21 cellular contexts compared by ENCODE assay signal in the genomic region with DNA sequence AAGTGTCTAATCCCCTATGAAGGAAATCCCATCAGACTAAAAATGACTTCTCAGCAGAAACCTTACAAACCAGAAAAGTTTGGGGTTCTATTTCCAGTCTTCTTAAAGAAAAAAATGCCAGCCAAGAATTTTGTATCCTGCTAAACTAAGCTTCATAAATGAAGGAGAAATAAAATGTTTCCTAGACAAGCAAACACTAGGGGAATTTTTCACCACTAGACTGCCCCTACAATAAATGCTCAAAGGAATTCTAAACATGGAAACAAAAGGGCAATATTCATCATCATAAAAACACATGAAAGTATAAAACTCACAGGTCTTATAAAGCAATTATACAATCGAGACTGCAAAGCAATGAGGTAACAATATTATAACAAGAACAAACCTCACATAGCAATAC.
DNase-seq lines count a peak whose midpoint lies in the region; ATAC-seq, FAIRE-seq and TF ChIP-seq lines count a peak whose summit lies in the region.
"Had no signal": no experiment of that assay in that cellular context is flagged by ENCODE, and none has a peak within 500 bp of the region (broad histone marks: within the 10 kb centered on the region; RNA-seq: fewer than 3 reads in every experiment).

No MANE protein-coding gene starts in this region.

- TF ChIP-seq RAD21 in A549 (conservative IDR thresholded peaks at IDR 0.05 in 1 of 2, IDR thresholded peaks at IDR 0.05 in 1 of 2) (no peak), HCT116 (IDR thresholded peaks at IDR 0.05; ENCODE audit: low read depth) (no peak), K562 (CRISPR knock-in tag; conservative IDR thresholded peaks at IDR 0.05 in 1 of 2, IDR thresholded peaks at IDR 0.05 in 1 of 2) (no peak)

- H2AFZ ChIP-seq in HCT116 (ENCODE audit: low read depth, low read length, poor library complexity, severe bottlenecking) (no peak overlapping the region), K562 (ENCODE audit: low read depth, low read length) (no peak overlapping the region)
- H2AFZ ChIP-seq: GM23338 had no signal

- POLR2A ChIA-PET in A549 (lab: Yijun Ruan, JAX) (interaction anchor here (0.6 kb wide), 1 partner anchor 13 kb away, joined by 4 read pairs; no protein-coding TSS in a partner anchor), HCT116 (lab: Charles Lee) (interaction anchor here (0.5 kb wide), 1 partner anchor 188 kb away, joined by 3 read pairs; a partner anchor contains a TSS), K562 (lab: Yijun Ruan, JAX) (interaction anchor here (1.5 kb wide), 1 partner anchor 54 kb away, joined by 3 read pairs; no protein-coding TSS in a partner anchor)

- H3K9me2 ChIP-seq in HCT116 (ENCODE audit: insufficient read depth) = no peaks in the 10 kb centered on the region

- no peaks in the 10 kb centered on the region for H3K36me3 ChIP-seq in HCT116 (ENCODE audit: control insufficient read depth in 1 of 2, insufficient read depth in 2 of 2, low read length in 2 of 2)
- no peaks in the 10 kb centered on the region for H3K36me3 ChIP-seq in K562 (ENCODE audit: control insufficient read depth, insufficient read depth, low read length)
- H3K36me3 ChIP-seq in mucosa of descending colon (ENCODE audit: low read depth) = no peaks in the 10 kb centered on the region
- H3K36me3 ChIP-seq: HAP-1 had no signal

- H3K4me3 ChIP-seq in A549 = no peak overlapping the region
- no peak overlapping the region for H3K4me3 ChIP-seq in HCT116 (replicated peaks in 1 of 2; ENCODE audit: low read depth in 1 of 2, low read length in 2 of 2)
- H3K4me3 ChIP-seq in K562 = no peak overlapping the region
- no peak overlapping the region for H3K4me3 ChIP-seq in mucosa of descending colon
- H3K4me3 ChIP-seq: GM23338, HAP-1 had no signal

- TF ChIP-seq POLR2A in A549 (IDR thresholded peaks at IDR 0.05; ENCODE audit: low read length) = no peak
- TF ChIP-seq POLR2A in HCT116 (IDR thresholded peaks at IDR 0.05; ENCODE audit: borderline replicate concordance, extremely low read depth, insufficient read depth, insufficient read length) = no peak
- TF ChIP-seq POLR2A in K562 (conservative IDR thresholded peaks at IDR 0.05) = no peak

- no peaks in the 10 kb centered on the region for H3K4me1 ChIP-seq in A549
- peaks cover 8 to 25% of the 10 kb centered on the region in 2 experiments for H3K4me1 ChIP-seq in HCT116 (ENCODE audit: control insufficient read depth in 1 of 2, insufficient read depth in 2 of 2, low read length in 2 of 2)
- H3K4me1 ChIP-seq in K562 (replicated peaks in 1 of 2; ENCODE audit: control insufficient read depth in 2 of 2, insufficient read depth in 2 of 2, low read length in 2 of 2) = no peaks in the 10 kb centered on the region
- H3K4me1 ChIP-seq in mucosa of descending colon (ENCODE audit: low read depth) = peaks cover 3% of the 10 kb centered on the region
- H3K4me1 ChIP-seq: HAP-1 had no signal

- intact Hi-C loops in HCT116 (cut with micrococcal nuclease) (no loop called here), K562 (cut with micrococcal nuclease) (no loop called here), mucosa of descending colon (cut with DNase I, micrococcal nuclease) (no loop called here), Right ventricle myocardium inferior (cut with DNase I) (no loop called here)

- no peak overlapping the region for H3K27ac ChIP-seq in A549
- H3K27ac ChIP-seq in HCT116 (ENCODE audit: low read depth, low read length) = no peak overlapping the region
- H3K27ac ChIP-seq in K562 (ENCODE audit: extremely low read depth, low read depth, low read length) = no peak overlapping the region
- H3K27ac ChIP-seq: HL-60 had no signal

- RAD21 ChIA-PET in HCT116 (lab: Charles Lee; ENCODE audit: low non-redundant PET in 1 of 2, low total read pairs in 2 of 2, uncharacterized antibody in 2 of 2, unreplicated experiment in 2 of 2) = no interaction called here

- H3K4me2 ChIP-seq in A549 = no peak overlapping the region
- H3K4me2 ChIP-seq in HCT116 (ENCODE audit: low read length) = no peak overlapping the region
- H3K4me2 ChIP-seq in K562 (ENCODE audit: insufficient read depth, low read length) = no peak overlapping the region
- H3K4me2 ChIP-seq: GM23338 had no signal

- H4K20me1 ChIP-seq in HCT116 (ENCODE audit: insufficient read depth) (no peaks in the 10 kb centered on the region), K562 (replicated peaks; ENCODE audit: control insufficient read depth, insufficient read depth, low read length) (no peaks in the 10 kb centered on the region)

- H3K9me3 ChIP-seq in A549 = peaks cover 17% of the 10 kb centered on the region; the same call in 2 of the 3 replicates
- H3K9me3 ChIP-seq in HCT116 (ENCODE audit: control insufficient read depth in 1 of 2, insufficient read depth in 1 of 2, low read depth in 1 of 2, low read length in 2 of 2) = peaks cover 9 to 11% of the 10 kb centered on the region in 2 experiments; a peak in 2 of 4 replicates
- H3K9me3 ChIP-seq in K562 (replicated peaks; ENCODE audit: control insufficient read depth, insufficient read depth, low read depth, low read length) = no peaks in the 10 kb centered on the region
- peaks cover 3% of the 10 kb centered on the region for H3K9me3 ChIP-seq in mucosa of descending colon

- TF ChIP-seq EP300 in A549 (IDR thresholded peaks at IDR 0.05) = no peak
- TF ChIP-seq EP300 in K562 (IDR thresholded peaks at IDR 0.05; ENCODE audit: low read length) = no peak

- in situ Hi-C loops in K562 (cut with MboI) = no loop called here

- TF ChIP-seq CTCF in A549 (IDR thresholded peaks at IDR 0.05) (no peak), HCT116 (IDR thresholded peaks at IDR 0.05 in 2 of 3, conservative IDR thresholded peaks at IDR 0.05 in 1 of 3; ENCODE audit: borderline replicate concordance in 1 of 3, insufficient read depth in 1 of 3, low read depth in 2 of 3, low read length in 2 of 3) (no peak), K562 (IDR thresholded peaks at IDR 0.05 in 2 of 3, conservative IDR thresholded peaks at IDR 0.05 in 1 of 3; ENCODE audit: insufficient read depth in 2 of 3, low read depth in 1 of 3, low read length in 3 of 3) (no peak), mucosa of descending colon (IDR thresholded peaks at IDR 0.05) (no peak)

- 64% methylated on average over 1 of the region's 1 CpG for WGBS in A549 (ENCODE audit: missing lambda C conversion rate)
- 0% methylated on average over 1 of the region's 1 CpG for WGBS in K562 (ENCODE audit: insufficient coverage, low coverage, missing lambda C conversion rate)

- DNase-seq in A549 (ENCODE audit: low read depth in 1 of 2, low spot score in 1 of 2) = peak in 1 of 2 experiments; percentile 25
- DNase-seq in HCT116 (ENCODE audit: low read depth, low spot score) = no peak
- no peak for DNase-seq in K562 (ENCODE audit: extremely low read depth in 1 of 4, low spot score in 3 of 4)
- no peak for DNase-seq in mucosa of descending colon
- DNase-seq in NCI-H1092 treated with DMSO at 0.1 percent for 48 hours (lab: John Stamatoyannopoulos, UW) = no peak
- no peak for DNase-seq in Right ventricle myocardium inferior (ENCODE audit: missing footprints)
- DNase-seq in putamen (ENCODE audit: low spot score) = no peak
- no peak for DNase-seq in activated effector memory CD4-positive, alpha-beta T cell treated with Interleukin-2 at 50 U/mL for 16 hours
- DNase-seq: CD4-positive, CD25-positive, alpha-beta regulatory T cell; DMS79 treated with DMSO at 0.1 percent for 48 hours; KG1; NCI-H1105 treated with DMSO at 0.1 percent for 48 hours; NCI-H1694; NCI-H2081; NCI-H2171; NCI-H345; NCI-H526; Right ventricle myocardium superior had no signal

- BruUV-seq in HCT116 (replicated peaks; lab: Mats Ljungman, UMichigan) (no TSS peak), K562 (replicated peaks; lab: Mats Ljungman, UMichigan) (no TSS peak)

- no peak for FAIRE-seq in A549 (lab: Jason Lieb, UNC)
- no peak for FAIRE-seq in K562 (lab: Jason Lieb, UNC)

- no peaks in the 10 kb centered on the region for H3K9me1 ChIP-seq in K562 (ENCODE audit: control insufficient read depth, insufficient read depth, low read length)

- no peaks in the 10 kb centered on the region for H3K79me2 ChIP-seq in HCT116 (ENCODE audit: insufficient read depth, low read length)
- H3K79me2 ChIP-seq in K562 (ENCODE audit: control insufficient read depth, insufficient read depth, low read length) = no peaks in the 10 kb centered on the region

- H3K9ac ChIP-seq in HCT116 (ENCODE audit: low read length) = no peak overlapping the region
- H3K9ac ChIP-seq in K562 (ENCODE audit: insufficient read depth in 1 of 2, low read depth in 2 of 2, low read length in 2 of 2) = no peak overlapping the region

- CTCF ChIA-PET in A549 (lab: Yijun Ruan, JAX) (interaction anchor here (1.4 kb wide), 1 partner anchor 70 kb away, joined by 4 read pairs; no protein-coding TSS in a partner anchor), HCT116 (lab: Charles Lee) (interaction anchor here (0.5 kb wide), 1 partner anchor 188 kb away, joined by 3 read pairs; a partner anchor contains a TSS), K562 (lab: Yijun Ruan, JAX; ENCODE audit: low intra/inter-chr PET ratio) (no interaction called here)

- ATAC-seq in A549 (no peak), HCT116 (no peak), K562 (no peak), mucosa of descending colon (peak; percentile 72), Right ventricle myocardium inferior (no peak)
- ATAC-seq: GM23338 had no signal

- H3K27me3 ChIP-seq in HCT116 (ENCODE audit: insufficient read depth, low read length) = no peaks in the 10 kb centered on the region
- peaks cover 4 to 8% of the 10 kb centered on the region in 2 experiments; a peak in 4 of 5 replicates for H3K27me3 ChIP-seq in K562 (ENCODE audit: control insufficient read depth in 2 of 2, insufficient read depth in 2 of 2, low read length in 2 of 2)

TF ChIP-seq in A549, 52 proteins besides CTCF, POLR2A, EP300 and RAD21:
- TF ChIP-seq EHF (CRISPR knock-in tag; IDR thresholded peaks at IDR 0.05) (no peak), MAFK (IDR thresholded peaks at IDR 0.05; ENCODE audit: partially characterized antibody) (peak; percentile 44)

TF ChIP-seq in HCT116, 20 proteins besides CTCF, POLR2A, EP300 and RAD21:
- TF ChIP-seq EGR1 (IDR thresholded peaks at IDR 0.05; ENCODE audit: low read depth) (no peak), CBX3 (IDR thresholded peaks at IDR 0.05; ENCODE audit: low read depth) (peak; percentile 93)

TF ChIP-seq in K562, 482 proteins besides CTCF, POLR2A, EP300 and RAD21 (continues in another document):
- no peak for TF ChIP-seq MYNN (IDR thresholded peaks at IDR 0.05)
- TF ChIP-seq MYNN (CRISPR knock-in tag; IDR thresholded peaks at IDR 0.05) = no peak
- TF ChIP-seq ZFP1 (CRISPR knock-in tag; IDR thresholded peaks at IDR 0.05) = peak; percentile 87
